In the genomic region with DNA sequence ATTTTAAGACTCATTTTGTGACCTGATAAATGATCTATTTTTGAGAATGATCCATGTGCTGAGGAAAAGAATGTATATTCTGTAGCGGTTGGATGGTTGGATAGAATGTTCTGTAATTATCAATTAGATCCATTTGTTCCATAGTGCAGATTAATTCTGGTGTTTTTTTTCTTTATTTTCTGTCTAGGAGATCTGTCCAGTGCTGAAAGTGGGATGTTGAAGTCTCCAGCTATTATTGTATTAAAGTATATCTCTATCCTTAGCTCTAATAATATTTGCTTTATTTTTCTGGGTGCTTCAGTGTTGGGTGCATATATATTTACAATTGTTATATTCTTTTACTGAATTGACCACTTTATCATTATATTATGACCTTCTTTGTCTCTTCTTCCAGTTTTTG, we compare ENCODE assay signal across 33 cellular contexts.
"Had no signal": no experiment of that assay in that cellular context is flagged by ENCODE, and none has a peak within 500 bp of the region (broad histone marks: within the 10 kb centered on the region; RNA-seq: fewer than 3 reads in every experiment).

No MANE protein-coding gene starts in this region.

- H3K9me3 ChIP-seq: adrenal gland, breast epithelium, colonic mucosa, gastrocnemius medialis, heart left ventricle had no signal

- H3K4me3 ChIP-seq: adrenal gland, breast epithelium, cardiac muscle cell, colonic mucosa, gastrocnemius medialis, heart left ventricle had no signal

- H3K27me3 ChIP-seq: adrenal gland, breast epithelium, cardiac muscle cell, colonic mucosa, foreskin keratinocyte, gastrocnemius medialis, heart left ventricle had no signal

- H3K36me3 ChIP-seq: adrenal gland, breast epithelium, cardiac muscle cell, colonic mucosa, gastrocnemius medialis, heart left ventricle had no signal

- H3K4me1 ChIP-seq: adrenal gland, breast epithelium, colonic mucosa, foreskin keratinocyte, gastrocnemius medialis, heart left ventricle had no signal

- ATAC-seq: activated CD4-positive, alpha-beta T cell treated with anti-CD3 and anti-CD28 coated beads for 36 hours; activated CD8-positive, alpha-beta T cell treated with anti-CD3 and anti-CD28 coated beads, Interleukin-2, amount 10 ng/mL, durations not matched to agents 7 days and 5 days; activated T-cell treated with anti-CD3 and anti-CD28 coated beads, Interleukin-2, amount 50 U/mL, for 72 hours; foreskin keratinocyte; gastrocnemius medialis; heart left ventricle; T-helper 17 cell had no signal

- H3K36me3 Mint-ChIP-seq: activated CD4-positive, alpha-beta memory T cell treated with anti-CD3 and anti-CD28 coated beads for 36 hours; activated naive CD8-positive, alpha-beta T cell; brain had no signal

- H3K27me3 Mint-ChIP-seq: activated CD4-positive, alpha-beta memory T cell treated with anti-CD3 and anti-CD28 coated beads for 36 hours; activated CD4-positive, alpha-beta T cell treated with anti-CD3 and anti-CD28 coated beads for 36 hours; activated CD4-positive, alpha-beta T cell treated with anti-CD3 and anti-CD28 coated beads, Interleukin-2, amount 10 ng/mL, durations not matched to agents 24 days and 14 days; activated naive CD8-positive, alpha-beta T cell; activated T-cell treated with anti-CD3 and anti-CD28 coated beads, Interleukin-2, amount 50 U/mL, for 24 hours; T-helper 17 cell had no signal

- H3K27ac ChIP-seq: adrenal gland, breast epithelium, cardiac muscle cell, colonic mucosa, epithelial cell of prostate, foreskin keratinocyte, gastrocnemius medialis, heart left ventricle had no signal

- H3K4me1 Mint-ChIP-seq: activated CD4-positive, alpha-beta T cell treated with anti-CD3 and anti-CD28 coated beads for 36 hours; activated CD4-positive, alpha-beta T cell treated with anti-CD3 and anti-CD28 coated beads, Interleukin-2, amount 10 ng/mL, durations not matched to agents 24 days and 14 days; brain; T-helper 17 cell had no signal

- H3K4me3 Mint-ChIP-seq: activated CD4-positive, alpha-beta memory T cell treated with anti-CD3 and anti-CD28 coated beads for 36 hours; activated CD4-positive, alpha-beta T cell treated with anti-CD3 and anti-CD28 coated beads for 36 hours; activated CD4-positive, alpha-beta T cell treated with anti-CD3 and anti-CD28 coated beads, Interleukin-2, amount 10 ng/mL, durations not matched to agents 24 days and 14 days; activated CD8-positive, alpha-beta T cell treated with anti-CD3 and anti-CD28 coated beads, Interleukin-2, amount 10 ng/mL, durations not matched to agents 7 days and 5 days; activated naive CD8-positive, alpha-beta T cell; activated T-cell treated with anti-CD3 and anti-CD28 coated beads, Interleukin-2, amount 50 U/mL, for 24 hours; activated T-cell treated with anti-CD3 and anti-CD28 coated beads, Interleukin-2, amount 50 U/mL, for 72 hours; brain; T-helper 17 cell; T-helper 2 cell treated with Interferon-gamma antibody and Interleukin-4, amounts not matched to agents 5 μg/mL and 100 μg/mL, for 36 hours had no signal

- H3K27ac Mint-ChIP-seq: activated CD4-positive, alpha-beta memory T cell treated with anti-CD3 and anti-CD28 coated beads for 36 hours; activated CD4-positive, alpha-beta T cell treated with anti-CD3 and anti-CD28 coated beads for 36 hours; activated CD4-positive, alpha-beta T cell treated with anti-CD3 and anti-CD28 coated beads, Interleukin-2, amount 10 ng/mL, durations not matched to agents 24 days and 14 days; activated CD8-positive, alpha-beta T cell treated with anti-CD3 and anti-CD28 coated beads, Interleukin-2, amount 10 ng/mL, durations not matched to agents 7 days and 5 days; activated naive CD8-positive, alpha-beta T cell; activated T-cell treated with anti-CD3 and anti-CD28 coated beads, Interleukin-2, amount 50 U/mL, for 24 hours; brain; T-helper 17 cell; T-helper 2 cell treated with Interferon-gamma antibody and Interleukin-4, amounts not matched to agents 5 μg/mL and 100 μg/mL, for 36 hours had no signal

- H3K9me3 Mint-ChIP-seq: activated CD4-positive, alpha-beta T cell treated with anti-CD3 and anti-CD28 coated beads, Interleukin-2, amount 10 ng/mL, durations not matched to agents 24 days and 14 days had no signal

- DNase-seq: activated CD4-positive, alpha-beta memory T cell treated with anti-CD3 and anti-CD28 coated beads for 36 hours; activated CD4-positive, alpha-beta T cell treated with anti-CD3 and anti-CD28 coated beads for 36 hours; activated CD4-positive, alpha-beta T cell treated with anti-CD3 and anti-CD28 coated beads, Interleukin-2, amount 10 ng/mL, durations not matched to agents 24 days and 14 days; activated CD4-positive, CD25-positive, alpha-beta regulatory T cell; activated CD4-positive, CD25-positive, alpha-beta regulatory T cell treated with anti-CD3 and anti-CD28 coated beads, Interleukin-2, amount 50 U/mL, for 72 hours; activated CD8-positive, alpha-beta memory T cell treated with anti-CD3 and anti-CD28 coated beads, Interleukin-2, amount 50 U/mL, for 48 hours; activated CD8-positive, alpha-beta T cell treated with anti-CD3 and anti-CD28 coated beads, Interleukin-2, amount 10 ng/mL, durations not matched to agents 7 days and 5 days; activated gamma-delta T cell; activated naive CD4-positive, alpha-beta T cell; activated naive CD4-positive, alpha-beta T cell treated with anti-CD3 and anti-CD28 coated beads, Interleukin-2, amount 50 U/mL, for 16 hours; activated T-cell treated with anti-CD3 and anti-CD28 coated beads for 4 hours; activated T-cell treated with anti-CD3 and anti-CD28 coated beads, Interleukin-2, amount 50 U/mL, for 24 hours; activated T-cell treated with anti-CD3 and anti-CD28 coated beads, Interleukin-2, amount 50 U/mL, for 72 hours; adrenal gland; amygdala; aorta; central memory CD4-positive, alpha-beta T cell; cerebellar nuclear complex; colonic mucosa; effector CD8-positive, alpha-beta T cell; foreskin keratinocyte; gastrocnemius medialis; glutamatergic neuron; heart left ventricle; T-helper 1 cell; T-helper 17 cell; T1000 had no signal
